27 cellular contexts compared by ENCODE assay signal in genomic region chr9:136875155-136875554, GRCh38.
"Had no signal": no experiment of that assay in that cellular context is flagged by ENCODE, and none has a peak within 500 bp of the region (broad histone marks: within the 10 kb centered on the region; RNA-seq: fewer than 3 reads in every experiment).

No MANE protein-coding gene starts in this region.

- H3K4me1 Mint-ChIP-seq: mesothelial cell of epicardium, neural progenitor cell had no signal

- H3K27me3 Mint-ChIP-seq: naive B cell; natural killer cell treated with Interleukin-12 subunit alpha and Interleukin-12 subunit beta and Interleukin-15 and Interleukin-18, amount 100 ng/mL, for 72 hours; stimulated activated memory B cell treated with anti-CD40 and anti-IgM and Interleukin-4, amounts not matched to agents 10 μg/mL and 1 μg/mL and 100 μg/mL, for 72 hours had no signal

- H3K9me3 ChIP-seq: esophagus muscularis mucosa, gastroesophageal sphincter, prostate gland, right atrium auricular region, sigmoid colon, testis, tibial artery, vagina had no signal

- H3K4me3 ChIP-seq: coronary artery, esophagus muscularis mucosa, gastroesophageal sphincter, heart left ventricle, hepatocyte, left lung, mucosa of descending colon, neural progenitor cell, prostate gland, right atrium auricular region, sigmoid colon, testis, tibial artery, vagina had no signal

- H3K9me3 Mint-ChIP-seq: natural killer cell treated with Interleukin-12 subunit alpha and Interleukin-12 subunit beta and Interleukin-15 and Interleukin-18, amount 100 ng/mL, for 72 hours; stimulated activated memory B cell treated with anti-CD40 and anti-IgM and Interleukin-4, amounts not matched to agents 10 μg/mL and 1 μg/mL and 100 μg/mL, for 72 hours had no signal

- H3K27ac ChIP-seq: coronary artery, esophagus muscularis mucosa, foreskin keratinocyte, gastroesophageal sphincter, heart left ventricle, hepatocyte, left lung, neural progenitor cell, prostate gland, right atrium auricular region, sigmoid colon, testis, tibial artery, vagina had no signal

- H3K4me1 ChIP-seq: esophagus muscularis mucosa, foreskin keratinocyte, gastroesophageal sphincter, heart left ventricle, left lung, neural progenitor cell, prostate gland, right atrium auricular region, sigmoid colon, testis, tibial artery, vagina had no signal

- H3K27ac Mint-ChIP-seq: mesothelial cell of epicardium; neural progenitor cell; stimulated activated memory B cell treated with anti-CD40 and anti-IgM and Interleukin-4, amounts not matched to agents 10 μg/mL and 1 μg/mL and 100 μg/mL, for 72 hours had no signal

- H3K4me3 Mint-ChIP-seq: mesothelial cell of epicardium; naive B cell; natural killer cell treated with Interleukin-12 subunit alpha and Interleukin-12 subunit beta and Interleukin-15 and Interleukin-18, amount 100 ng/mL, for 72 hours; neural progenitor cell; stimulated activated memory B cell treated with anti-CD40 and anti-IgM and Interleukin-4, amounts not matched to agents 10 μg/mL and 1 μg/mL and 100 μg/mL, for 72 hours had no signal

- H3K36me3 Mint-ChIP-seq: mesothelial cell of epicardium; naive B cell; natural killer cell treated with Interleukin-12 subunit alpha and Interleukin-12 subunit beta and Interleukin-15 and Interleukin-18, amount 100 ng/mL, for 72 hours; neural progenitor cell; stimulated activated memory B cell treated with anti-CD40 and anti-IgM and Interleukin-4, amounts not matched to agents 10 μg/mL and 1 μg/mL and 100 μg/mL, for 72 hours had no signal

- H2AFZ ChIP-seq: hepatocyte, neural progenitor cell had no signal

- H3K9ac ChIP-seq: neural progenitor cell had no signal

- ATAC-seq: foreskin keratinocyte; gastroesophageal sphincter; heart left ventricle; left cardiac atrium; left lung; mucosa of descending colon; natural killer cell treated with Interleukin-12 subunit alpha and Interleukin-12 subunit beta and Interleukin-15 and Interleukin-18, amount 100 ng/mL, for 72 hours; stimulated activated memory B cell treated with anti-CD40 and anti-IgM and Interleukin-4, amounts not matched to agents 10 μg/mL and 1 μg/mL and 100 μg/mL, for 72 hours; stimulated activated naive CD8-positive, alpha-beta T cell treated with anti-CD3 and anti-CD28 coated beads, Interleukin-15, Interleukin-2, amounts not matched to agents 100 U/mL and 50 U/mL, for 24 hours had no signal

- H3K4me2 ChIP-seq: hepatocyte, neural progenitor cell had no signal

- H3K36me3 ChIP-seq: esophagus muscularis mucosa, gastroesophageal sphincter, heart left ventricle, left lung, neural progenitor cell, prostate gland, right atrium auricular region, sigmoid colon, tibial artery, vagina had no signal

- H3K27me3 ChIP-seq: esophagus muscularis mucosa, foreskin keratinocyte, gastroesophageal sphincter, heart left ventricle, hepatocyte, left lung, neural progenitor cell, right atrium auricular region, sigmoid colon, testis, vagina had no signal

- DNase-seq: dermis blood vessel endothelial cell; effector memory CD4-positive, alpha-beta T cell; foreskin keratinocyte; heart left ventricle; left cardiac atrium; mesenchymal stem cell; mucosa of descending colon; naive B cell; sigmoid colon; stimulated activated CD4-positive, alpha-beta T cell treated with anti-CD3 and anti-CD28 coated beads, Interleukin-2, amount 100 ng/mL, for 24 hours; stimulated activated CD4-positive, alpha-beta T cell treated with anti-CD3 and anti-CD28 coated beads, Interleukin-4, amount 100 ng/mL, for 24 hours; stimulated activated naive CD8-positive, alpha-beta T cell treated with anti-CD3 and anti-CD28 coated beads, Interleukin-15, Interleukin-2, amounts not matched to agents 100 U/mL and 50 U/mL, for 24 hours; substantia nigra; testis; tibial artery had no signal
